Comparison of ENCODE assay signal across 29 cellular contexts in genomic region chr19:13869324-13869723, GRCh38. TPM values are rescaled to one million over a fixed set of nuclear protein-coding genes. Genes with fewer than 3 reads are reported as not detected.
"Had no signal": no experiment of that assay in that cellular context is flagged by ENCODE, and none has a peak within 500 bp of the region (broad histone marks: within the 10 kb centered on the region; RNA-seq: fewer than 3 reads in every experiment).

No MANE protein-coding gene starts in this region.

- H3K4me1 ChIP-seq: neural progenitor cell had no signal

- H3K9ac ChIP-seq: neural progenitor cell had no signal

- H3K27me3 ChIP-seq: pancreas had no signal

- H3K9me3 ChIP-seq: left lung, lower lobe of right lung, pancreas, prostate gland, sigmoid colon, spleen, tibial nerve, uterus had no signal

- H3K4me2 ChIP-seq: neural progenitor cell had no signal

- H3K4me3 ChIP-seq: left lung, lower lobe of right lung, neural progenitor cell, pancreas, prostate gland, sigmoid colon, spleen, tibial nerve, uterus had no signal

- DNase-seq: hippocampal formation; kidney glomerular epithelial cell; left cardiac atrium; left lung; lower lobe of right lung; mammary epithelial cell; mesenchymal stem cell; nephron progenitor cell; posterior cingulate gyrus; retina; right cardiac atrium; sigmoid colon; small intestine; spleen; stimulated activated CD8-positive, alpha-beta memory T cell treated with anti-CD3 and anti-CD28 coated beads, Interleukin-4, amount 100 ng/mL, for 48 hours; stimulated activated naive CD4-positive, alpha-beta T cell treated with Interleukin-2 at 50 U/mL for 16 hours; stimulated activated naive CD8-positive, alpha-beta T cell treated with anti-CD3 and anti-CD28 coated beads, Interleukin-15, amount 100 ng/mL, for 72 hours; substantia nigra; uterus had no signal

- ATAC-seq: left cardiac atrium; left lung; lower lobe of right lung; naive thymus-derived CD8-positive, alpha-beta T cell; pancreas; right cardiac atrium; stimulated activated memory B cell treated with anti-CD40 and anti-IgM and Interleukin-4, amounts not matched to agents 10 μg/mL and 1 μg/mL and 100 μg/mL, for 72 hours; stimulated activated naive CD8-positive, alpha-beta T cell treated with anti-CD3 and anti-CD28 coated beads, Interleukin-15, amount 100 ng/mL, for 72 hours had no signal

- H3K4me3 Mint-ChIP-seq: nephron progenitor cell; stimulated activated memory B cell treated with anti-CD40 and anti-IgM and Interleukin-4, amounts not matched to agents 10 μg/mL and 1 μg/mL and 100 μg/mL, for 72 hours; stimulated activated naive CD8-positive, alpha-beta T cell treated with anti-CD3 and anti-CD28 coated beads, Interleukin-15, amount 100 ng/mL, for 72 hours; type B pancreatic cell had no signal

- H3K27ac Mint-ChIP-seq: nephron progenitor cell; stimulated activated memory B cell treated with anti-CD40 and anti-IgM and Interleukin-4, amounts not matched to agents 10 μg/mL and 1 μg/mL and 100 μg/mL, for 72 hours; type B pancreatic cell had no signal

- H3K9me3 Mint-ChIP-seq: naive thymus-derived CD8-positive, alpha-beta T cell; nephron progenitor cell; neural progenitor cell; stimulated activated memory B cell treated with anti-CD40 and anti-IgM and Interleukin-4, amounts not matched to agents 10 μg/mL and 1 μg/mL and 100 μg/mL, for 72 hours; stimulated activated naive CD8-positive, alpha-beta T cell treated with anti-CD3 and anti-CD28 coated beads, Interleukin-15, amount 100 ng/mL, for 72 hours; type B pancreatic cell had no signal

- H3K36me3 ChIP-seq: left lung, lower lobe of right lung, neural progenitor cell, pancreas, prostate gland, sigmoid colon, spleen, tibial nerve, uterus had no signal

- H3K36me3 Mint-ChIP-seq: stimulated activated memory B cell treated with anti-CD40 and anti-IgM and Interleukin-4, amounts not matched to agents 10 μg/mL and 1 μg/mL and 100 μg/mL, for 72 hours; type B pancreatic cell had no signal

- H2AFZ ChIP-seq: neural progenitor cell had no signal

- H3K27ac ChIP-seq: left lung, lower lobe of right lung, neural progenitor cell, pancreas, prostate gland, sigmoid colon, spleen, tibial nerve, uterus had no signal

RNA-seq across cellular contexts. Expression of gene NANOS3, which starts 7.6 kb away (rescaled TPM):
- total RNA-seq: liver; naive thymus-derived CD8-positive, alpha-beta T cell; omental fat pad; sigmoid colon; spleen; tibial nerve; ureter had no signal
- polyA plus RNA-seq: liver; mammary epithelial cell; naive thymus-derived CD8-positive, alpha-beta T cell had no signal
